Comparison of ENCODE assay signal across 16 cellular contexts in the genomic region with DNA sequence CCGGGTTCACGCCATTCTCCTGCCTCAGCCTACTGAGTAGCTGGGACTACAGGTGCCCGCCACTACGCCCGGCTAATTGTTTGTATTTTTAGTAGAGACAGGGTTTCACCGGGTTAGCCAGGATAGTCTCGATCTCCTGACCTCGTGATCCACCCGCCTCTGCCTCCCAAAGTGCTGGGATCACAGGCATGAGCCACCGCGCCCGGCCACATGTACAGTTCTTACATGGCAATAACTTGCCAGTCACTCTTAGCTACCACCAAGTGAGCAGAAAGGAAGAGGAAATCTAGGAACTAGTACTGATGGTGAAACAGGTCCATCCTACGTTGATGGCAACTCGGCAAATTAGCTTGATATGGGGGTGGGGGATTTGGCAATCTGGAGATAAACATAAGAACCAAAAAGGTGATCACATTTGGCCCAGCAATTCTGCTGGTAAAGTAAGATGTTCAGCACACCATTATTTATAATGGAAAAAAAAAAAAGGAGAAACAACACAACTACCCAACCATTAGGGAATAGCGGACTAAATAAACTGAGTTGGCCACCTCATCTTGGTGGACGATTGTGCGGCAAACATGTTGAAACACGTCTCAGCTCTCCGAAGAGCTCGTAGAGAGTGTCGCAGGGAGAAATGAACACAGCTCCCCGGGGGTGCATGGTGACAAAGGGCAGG. TPM values are rescaled to one million over a fixed set of nuclear protein-coding genes. Genes with fewer than 3 reads are reported as not detected.
DNase-seq lines count a peak whose midpoint lies in the region; ATAC-seq and TF ChIP-seq lines count a peak whose summit lies in the region.
"Had no signal": no experiment of that assay in that cellular context is flagged by ENCODE, and none has a peak within 500 bp of the region (broad histone marks: within the 10 kb centered on the region; RNA-seq: fewer than 3 reads in every experiment).

No MANE protein-coding gene starts in this region.

- H2BK15ac ChIP-seq in neuronal stem cell (ENCODE audit: low read length): no peak overlapping the region

- TF ChIP-seq CTCF in GM13976 (IDR thresholded peaks at IDR 0.05; ENCODE audit: borderline replicate concordance, control extremely low read depth, extremely low read depth, insufficient read depth, missing control alignments): no peak
- no peak for TF ChIP-seq CTCF in brain microvascular endothelial cell (IDR thresholded peaks at IDR 0.05; ENCODE audit: low read depth, low read length, missing control alignments)

- peak overlapping the region; percentile 15 for H2AFZ ChIP-seq in neuronal stem cell (ENCODE audit: low read length)

- H4K91ac ChIP-seq in neuronal stem cell (ENCODE audit: low read depth, low read length, poor library complexity): no peak overlapping the region

- H3K27ac Mint-ChIP-seq in activated naive CD4-positive, alpha-beta T cell treated with anti-CD3 and anti-CD28 coated beads, Interleukin-2, amount 50 U/mL, for 72 hours: peak overlapping the region; percentile 10 to 35
- H3K27ac Mint-ChIP-seq: stimulated activated naive B cell treated with anti-CD40 and anti-IgM and Interleukin-4, amounts not matched to agents 10 μg/mL and 1 μg/mL and 100 μg/mL, for 72 hours had no signal

- H2BK5ac ChIP-seq in neuronal stem cell (ENCODE audit: low read length): peak overlapping the region; percentile 43

- no peak for ATAC-seq in activated naive CD4-positive, alpha-beta T cell treated with anti-CD3 and anti-CD28 coated beads, Interleukin-2, amount 50 U/mL, for 72 hours
- ATAC-seq: stimulated activated naive B cell treated with anti-CD40 and anti-IgM and Interleukin-4, amounts not matched to agents 10 μg/mL and 1 μg/mL and 100 μg/mL, for 72 hours had no signal

- H2BK12ac ChIP-seq in neuronal stem cell (ENCODE audit: low read length): no peak overlapping the region

- H3K36me3 ChIP-seq in neuronal stem cell (replicated peaks in 1 of 2; ENCODE audit: control insufficient read depth in 2 of 2, insufficient read depth in 2 of 2, low read length in 2 of 2) (no peaks in the 10 kb centered on the region), brain microvascular endothelial cell (replicated peaks) (no peaks in the 10 kb centered on the region)
- H3K36me3 ChIP-seq: sigmoid colon had no signal

- no peak overlapping the region for H3K4me2 ChIP-seq in neuronal stem cell (ENCODE audit: insufficient read depth, low read length, poor library complexity, severe bottlenecking)

- H3K23ac ChIP-seq in neuronal stem cell (ENCODE audit: low read depth, low read length, poor library complexity): no peak overlapping the region

- H3K9me3 Mint-ChIP-seq in activated naive CD4-positive, alpha-beta T cell treated with anti-CD3 and anti-CD28 coated beads, Interleukin-2, amount 50 U/mL, for 72 hours: peaks cover 0 to 3% of the 10 kb centered on the region in 2 donors
- H3K9me3 Mint-ChIP-seq: stimulated activated naive B cell treated with anti-CD40 and anti-IgM and Interleukin-4, amounts not matched to agents 10 μg/mL and 1 μg/mL and 100 μg/mL, for 72 hours had no signal

- no peak overlapping the region for H3K4ac ChIP-seq in neuronal stem cell (ENCODE audit: low read length)

- peaks cover 0 to 14% (median 0%) of the 10 kb centered on the region in 3 experiments for H3K27me3 ChIP-seq in neuronal stem cell (ENCODE audit: control insufficient read depth in 3 of 3, insufficient read depth in 3 of 3, low read depth in 1 of 3, low read length in 3 of 3)
- H3K27me3 ChIP-seq in brain microvascular endothelial cell (replicated peaks): peaks cover 47% of the 10 kb centered on the region

- in situ Hi-C loops in GM13976 (cut with MboI; ENCODE audit: low sequenced_read_pairs, unreplicated experiment) (no loop called here), brain microvascular endothelial cell (cut with HindIII; ENCODE audit: low pct_ligation_motif_present, low sequenced_read_pairs) (no loop called here)

- no peak overlapping the region for H2AK5ac ChIP-seq in neuronal stem cell (ENCODE audit: low read depth, low read length)

- no peak overlapping the region for H3K9ac ChIP-seq in neuronal stem cell (ENCODE audit: low read depth, low read length, poor library complexity)

- H3K4me3 ChIP-seq in neuronal stem cell (ENCODE audit: low read length in 2 of 2) (no peak overlapping the region), brain microvascular endothelial cell (ENCODE audit: low read depth, low read length) (no peak overlapping the region)
- H3K4me3 ChIP-seq: sigmoid colon had no signal

- no peak overlapping the region for H3K27ac ChIP-seq in neuronal stem cell (replicated peaks; ENCODE audit: low read length)
- H3K27ac ChIP-seq in brain microvascular endothelial cell: no peak overlapping the region
- H3K27ac ChIP-seq: sigmoid colon had no signal

- peaks cover 14 to 21% of the 10 kb centered on the region in 2 donors for H3K4me1 ChIP-seq in neuronal stem cell (ENCODE audit: control insufficient read depth in 2 of 2, insufficient read depth in 1 of 2, low read depth in 1 of 2, low read length in 2 of 2)

- no peak overlapping the region for H3K14ac ChIP-seq in neuronal stem cell (ENCODE audit: low read length)

- H3K79me1 ChIP-seq in neuronal stem cell (ENCODE audit: low read depth, low read length): peaks cover 2% of the 10 kb centered on the region

- H2BK120ac ChIP-seq in neuronal stem cell (ENCODE audit: low read depth, low read length): no peak overlapping the region

- H3K18ac ChIP-seq in neuronal stem cell (ENCODE audit: low read length): peak overlapping the region; percentile 86

- no CpG with 5 or more reads among the region's 22 CpGs for WGBS in neuronal stem cell (ENCODE audit: extremely low coverage in 2 of 2, insufficient read length in 2 of 2, insufficient replicate concordance in 1 of 2), 2 donors

- DNase-seq in activated CD4-positive, alpha-beta T cell treated with anti-CD3 and anti-CD28 coated beads for 48 hours: peak; percentile 2
- DNase-seq in activated CD4-positive, alpha-beta T cell treated with anti-CD3 and anti-CD28 coated beads for 4 hours: no peak
- DNase-seq in GM13976 (ENCODE audit: low spot score): peak; percentile 6
- DNase-seq in activated naive CD4-positive, alpha-beta T cell treated with anti-CD3 and anti-CD28 coated beads, Interleukin-2, amount 50 U/mL, for 72 hours (ENCODE audit: low spot score in 2 of 2): no peak
- no peak for DNase-seq in neuronal stem cell (ENCODE audit: low spot score)
- no peak for DNase-seq in DMS79 treated with DMSO at 0.1 percent for 48 hours (lab: John Stamatoyannopoulos, UW)
- DNase-seq in stimulated activated CD4-positive, alpha-beta T cell treated with anti-CD3 and anti-CD28 coated beads, Interleukin-12 subunit alpha, Interleukin-12 subunit beta, amount 100 ng/mL, for 4 hours: no peak
- no peak for DNase-seq in brain microvascular endothelial cell
- DNase-seq: Calu3; effector CD8-positive, alpha-beta T cell; NCI-H2107; stimulated activated naive B cell treated with anti-CD40 and anti-IgM and Interleukin-4, amounts not matched to agents 10 μg/mL and 1 μg/mL and 100 μg/mL, for 72 hours had no signal

- H3K36me3 Mint-ChIP-seq in activated naive CD4-positive, alpha-beta T cell treated with anti-CD3 and anti-CD28 coated beads, Interleukin-2, amount 50 U/mL, for 72 hours: peaks cover 11 to 21% of the 10 kb centered on the region in 2 donors
- H3K36me3 Mint-ChIP-seq: stimulated activated naive B cell treated with anti-CD40 and anti-IgM and Interleukin-4, amounts not matched to agents 10 μg/mL and 1 μg/mL and 100 μg/mL, for 72 hours had no signal

- no peak overlapping the region for H4K8ac ChIP-seq in neuronal stem cell (ENCODE audit: low read depth, low read length)

- H3K9me3 ChIP-seq in neuronal stem cell (replicated peaks in 1 of 2; ENCODE audit: control insufficient read depth in 2 of 2, insufficient read depth in 1 of 2, low read depth in 1 of 2, low read length in 2 of 2): peaks cover 0 to 3% of the 10 kb centered on the region in 2 donors
- H3K9me3 ChIP-seq: sigmoid colon had no signal

RNA-seq across cellular contexts. Expression of a gene that starts 5.3 kb away (rescaled TPM):
- total RNA-seq in activated naive CD4-positive, alpha-beta T cell treated with anti-CD3 and anti-CD28 coated beads, Interleukin-2, amount 50 U/mL, for 72 hours: 1 to 10 TPM in 1 of 2 donors, under 1 TPM in 1; 0.88 to 2.5 TPM
- not detected for polyA plus RNA-seq in neuronal stem cell (2013, experiment 1 of 2)
- not detected for polyA plus RNA-seq in neuronal stem cell (2013, experiment 2 of 2)
- total RNA-seq: Calu3 had no signal
- polyA plus RNA-seq: neural cell had no signal

RNA-seq across cellular contexts. Expression of a gene that starts 5.4 kb away (rescaled TPM):
- 100 to 1,000 TPM in 1 of 2 donors, 10 to 100 TPM in 1; 97.8 to 695 TPM for total RNA-seq in activated naive CD4-positive, alpha-beta T cell treated with anti-CD3 and anti-CD28 coated beads, Interleukin-2, amount 50 U/mL, for 72 hours
- 50.4 TPM for polyA plus RNA-seq in neuronal stem cell (2013, experiment 1 of 2)
- 48.9 TPM for polyA plus RNA-seq in neuronal stem cell (2013, experiment 2 of 2)

RNA-seq across cellular contexts. Expression of a gene that starts 15.8 kb away (rescaled TPM):
- total RNA-seq in activated naive CD4-positive, alpha-beta T cell treated with anti-CD3 and anti-CD28 coated beads, Interleukin-2, amount 50 U/mL, for 72 hours: not detected
- not detected for polyA plus RNA-seq in neuronal stem cell (2013, experiment 1 of 2)
- polyA plus RNA-seq in neuronal stem cell (2013, experiment 2 of 2): 0.06 TPM
- total RNA-seq: Calu3, lower leg skin, sigmoid colon, SK-MEL-5 had no signal
- polyA plus RNA-seq: neural cell, sigmoid colon had no signal

RNA-seq across cellular contexts. Expression of a gene that starts 24.1 kb away (rescaled TPM):
- total RNA-seq in activated naive CD4-positive, alpha-beta T cell treated with anti-CD3 and anti-CD28 coated beads, Interleukin-2, amount 50 U/mL, for 72 hours: 100 to 1,000 TPM; 385 to 785 TPM
- 660 TPM for polyA plus RNA-seq in neuronal stem cell (2013, experiment 1 of 2)
- 657 TPM for polyA plus RNA-seq in neuronal stem cell (2013, experiment 2 of 2)
- polyA plus RNA-seq: neural cell had no signal

RNA-seq across cellular contexts. Expression of a gene that starts 30.3 kb away (rescaled TPM):
- total RNA-seq in activated naive CD4-positive, alpha-beta T cell treated with anti-CD3 and anti-CD28 coated beads, Interleukin-2, amount 50 U/mL, for 72 hours: 100 to 1,000 TPM in 1 of 2 donors, 10 to 100 TPM in 1; 91.3 to 436 TPM
- 171 TPM for polyA plus RNA-seq in neuronal stem cell (2013, experiment 1 of 2)
- polyA plus RNA-seq in neuronal stem cell (2013, experiment 2 of 2): 162 TPM

Comparison
In these comparisons a context has a peak if more than half of its experiments do, and no peak if none do; other contexts are left out.
1. DNase-seq: peak in activated CD4-positive, alpha-beta T cell treated with anti-CD3 and anti-CD28 coated beads for 48 hours (single experiment) and GM13976 (single experiment); none in activated CD4-positive, alpha-beta T cell treated with anti-CD3 and anti-CD28 coated beads for 4 hours (0 of 2), activated naive CD4-positive, alpha-beta T cell treated with anti-CD3 and anti-CD28 coated beads, Interleukin-2, amount 50 U/mL, for 72 hours (0 of 2), neuronal stem cell (single experiment), DMS79 treated with DMSO at 0.1 percent for 48 hours (single experiment), stimulated activated CD4-positive, alpha-beta T cell treated with anti-CD3 and anti-CD28 coated beads, Interleukin-12 subunit alpha, Interleukin-12 subunit beta, amount 100 ng/mL, for 4 hours (single experiment) and brain microvascular endothelial cell (single experiment).